Comparison of ENCODE assay signal across 7 cellular contexts in the genomic region with DNA sequence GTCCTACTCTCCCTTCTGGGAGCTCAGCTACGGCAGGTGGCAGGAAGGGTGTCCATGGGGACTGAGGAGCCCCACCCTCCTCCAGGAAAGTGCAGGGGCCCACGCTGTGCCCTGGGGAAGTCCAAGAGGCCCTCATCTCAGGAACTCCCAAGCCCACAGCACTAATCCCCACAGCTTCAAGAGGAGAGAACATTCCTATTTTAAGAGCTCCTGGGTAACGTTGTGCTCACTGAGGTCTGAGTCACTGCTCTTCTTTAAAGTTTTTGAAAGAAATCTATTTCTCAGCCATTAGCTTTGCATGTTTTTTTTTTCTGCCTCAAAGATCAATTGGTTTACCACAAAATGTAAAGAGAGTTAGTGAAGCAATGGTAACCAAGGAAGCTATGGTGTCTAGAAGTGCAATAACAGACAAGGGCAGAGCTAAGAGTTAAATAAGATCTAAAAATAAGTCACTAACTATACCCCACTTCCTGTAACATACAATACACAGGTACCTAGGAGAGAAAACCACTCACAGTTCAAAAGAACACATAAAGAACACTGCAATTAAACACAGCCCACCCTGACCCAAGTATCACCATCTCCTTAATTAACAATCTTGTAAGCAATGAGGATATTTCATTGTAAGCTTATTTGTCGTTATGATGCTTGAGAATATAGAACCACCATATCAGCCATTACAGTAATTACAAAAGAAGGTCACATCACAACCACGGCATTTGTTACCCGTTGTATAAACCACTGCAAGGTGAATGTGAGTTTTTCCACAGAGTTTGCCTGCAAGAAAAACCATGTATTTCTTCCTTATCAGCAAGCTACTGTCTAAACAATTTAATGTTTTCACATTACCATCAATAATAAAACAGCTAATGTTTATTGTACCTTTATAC.
DNase-seq lines count a peak whose midpoint lies in the region; ATAC-seq and TF ChIP-seq lines count a peak whose summit lies in the region.

No MANE protein-coding gene starts in this region.

- H3K36me3 Mint-ChIP-seq in GM23338 (ENCODE audit: low read depth) (no peaks in the 10 kb centered on the region), Calu3 (ENCODE audit: insufficient read depth, unreplicated experiment) (no peaks in the 10 kb centered on the region)

- no peaks in the 10 kb centered on the region for H3K9me3 ChIP-seq in mesodermal cell (ENCODE audit: control insufficient read depth, low read length)

- H3K27me3 ChIP-seq in GM23338 (ENCODE audit: insufficient read depth): no peaks in the 10 kb centered on the region

- H3K4me2 ChIP-seq in GM23338: no peak overlapping the region

- TF ChIP-seq CTCF in GM23338 (conservative IDR thresholded peaks at IDR 0.05; ENCODE audit: low read depth in 2 of 2) (no peak), Calu3 (IDR thresholded peaks at IDR 0.05; ENCODE audit: unreplicated experiment) (no peak)

- H3K27me3 Mint-ChIP-seq in GM23338 (ENCODE audit: insufficient read depth, low read depth, poor library complexity): no peaks in the 10 kb centered on the region
- no peaks in the 10 kb centered on the region for H3K27me3 Mint-ChIP-seq in Calu3 (ENCODE audit: unreplicated experiment)

- H3K9me2 ChIP-seq in GM23338 (ENCODE audit: insufficient read depth): 0 out of 2 replicates have a peak, but pooled peaks cover 5% of the 10 kb centered on the region

- DNase-seq in GM23338 (ENCODE audit: low spot score) (no peak), NCI-H524 treated with DMSO at 0.1 percent for 48 hours (lab: John Stamatoyannopoulos, UW) (peak; percentile 42), NCI-H1694 (lab: John Stamatoyannopoulos, UW) (no peak), inferior parietal cortex (ENCODE audit: extremely low spot score) (no peak), Calu3 (no peak)

- H4K20me1 ChIP-seq in GM23338 (replicated peaks; ENCODE audit: insufficient read depth): no peaks in the 10 kb centered on the region

- 75 to 90% methylated on average over 3 of the region's 6 CpGs for WGBS in mesodermal cell (ENCODE audit: insufficient coverage in 2 of 2), 2 experiments

- no peaks in the 10 kb centered on the region for H3F3A ChIP-seq in GM23338 (replicated peaks; ENCODE audit: low read depth)

- no peak overlapping the region for H3K4me3 Mint-ChIP-seq in GM23338
- H3K4me3 Mint-ChIP-seq in Calu3 (ENCODE audit: low read depth, unreplicated experiment): no peak overlapping the region

- H3K4me1 ChIP-seq in GM23338 (ENCODE audit: insufficient read depth) (no peaks in the 10 kb centered on the region), mesodermal cell (ENCODE audit: control insufficient read depth, insufficient read depth, low read length, poor library complexity, severe bottlenecking) (peaks cover 15% of the 10 kb centered on the region)

- ATAC-seq in GM18870 (IDR thresholded peaks at IDR 0.05; ENCODE audit: unreplicated experiment) (peak; percentile 92), GM23338 (no peak)

- intact Hi-C loops in Calu3 (cut with micrococcal nuclease; ENCODE audit: unreplicated experiment): no loop called here

- H3K27ac ChIP-seq in GM23338 (ENCODE audit: low read depth) (no peak overlapping the region), mesodermal cell (ENCODE audit: low read depth, low read length, severe bottlenecking) (peak overlapping the region; percentile 16)

- H3K27ac Mint-ChIP-seq in GM23338 (no peak overlapping the region), Calu3 (ENCODE audit: unreplicated experiment) (no peak overlapping the region)

- H3K9me3 Mint-ChIP-seq in GM23338 (no peaks in the 10 kb centered on the region; the same call in 2 of the 3 replicates), Calu3 (ENCODE audit: low read depth, unreplicated experiment) (no peaks in the 10 kb centered on the region)

- H2AFZ ChIP-seq in GM23338: peak overlapping the region; percentile 66

- no TSS peak for BruUV-seq in Calu3 (replicated peaks; lab: Mats Ljungman, UMichigan)

- H3K36me3 ChIP-seq in GM23338 (ENCODE audit: insufficient read depth): no peaks in the 10 kb centered on the region
- no peaks in the 10 kb centered on the region for H3K36me3 ChIP-seq in mesodermal cell (ENCODE audit: control insufficient read depth, insufficient read depth, low read length)

- no peaks in the 10 kb centered on the region for H3K79me2 ChIP-seq in GM23338 (replicated peaks; ENCODE audit: insufficient read depth)

- H3K4me3 ChIP-seq in GM23338: no peak overlapping the region
- H3K4me3 ChIP-seq in mesodermal cell (ENCODE audit: extremely low read depth, insufficient read depth, low read length, poor library complexity, severe bottlenecking): no peak overlapping the region

- CTCF ChIA-PET in Calu3 (lab: Charles Lee): no interaction called here

- H3K4me1 Mint-ChIP-seq in GM23338 (no peaks in the 10 kb centered on the region), Calu3 (ENCODE audit: low read depth, unreplicated experiment) (no peaks in the 10 kb centered on the region)

TF ChIP-seq in GM23338, 12 proteins besides CTCF, POLR2A, EP300 and RAD21 (continues in another document):
- TF ChIP-seq, protein P1, sequence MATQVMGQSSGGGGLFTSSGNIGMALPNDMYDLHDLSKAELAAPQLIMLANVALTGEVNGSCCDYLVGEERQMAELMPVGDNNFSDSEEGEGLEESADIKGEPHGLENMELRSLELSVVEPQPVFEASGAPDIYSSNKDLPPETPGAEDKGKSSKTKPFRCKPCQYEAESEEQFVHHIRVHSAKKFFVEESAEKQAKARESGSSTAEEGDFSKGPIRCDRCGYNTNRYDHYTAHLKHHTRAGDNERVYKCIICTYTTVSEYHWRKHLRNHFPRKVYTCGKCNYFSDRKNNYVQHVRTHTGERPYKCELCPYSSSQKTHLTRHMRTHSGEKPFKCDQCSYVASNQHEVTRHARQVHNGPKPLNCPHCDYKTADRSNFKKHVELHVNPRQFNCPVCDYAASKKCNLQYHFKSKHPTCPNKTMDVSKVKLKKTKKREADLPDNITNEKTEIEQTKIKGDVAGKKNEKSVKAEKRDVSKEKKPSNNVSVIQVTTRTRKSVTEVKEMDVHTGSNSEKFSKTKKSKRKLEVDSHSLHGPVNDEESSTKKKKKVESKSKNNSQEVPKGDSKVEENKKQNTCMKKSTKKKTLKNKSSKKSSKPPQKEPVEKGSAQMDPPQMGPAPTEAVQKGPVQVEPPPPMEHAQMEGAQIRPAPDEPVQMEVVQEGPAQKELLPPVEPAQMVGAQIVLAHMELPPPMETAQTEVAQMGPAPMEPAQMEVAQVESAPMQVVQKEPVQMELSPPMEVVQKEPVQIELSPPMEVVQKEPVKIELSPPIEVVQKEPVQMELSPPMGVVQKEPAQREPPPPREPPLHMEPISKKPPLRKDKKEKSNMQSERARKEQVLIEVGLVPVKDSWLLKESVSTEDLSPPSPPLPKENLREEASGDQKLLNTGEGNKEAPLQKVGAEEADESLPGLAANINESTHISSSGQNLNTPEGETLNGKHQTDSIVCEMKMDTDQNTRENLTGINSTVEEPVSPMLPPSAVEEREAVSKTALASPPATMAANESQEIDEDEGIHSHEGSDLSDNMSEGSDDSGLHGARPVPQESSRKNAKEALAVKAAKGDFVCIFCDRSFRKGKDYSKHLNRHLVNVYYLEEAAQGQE (IDR thresholded peaks at IDR 0.05; ENCODE audit: unreplicated experiment): no peak
- TF ChIP-seq CREB1 (CRISPR knock-in tag; IDR thresholded peaks at IDR 0.05; ENCODE audit: low read depth) (no peak), POLR2AphosphoS5 (IDR thresholded peaks at IDR 0.05; ENCODE audit: low read depth) (no peak), EZH2 (IDR thresholded peaks at IDR 0.05; ENCODE audit: low read depth, unreplicated experiment) (no peak), ZNF114 (CRISPR knock-in tag; IDR thresholded peaks at IDR 0.05) (no peak), JUNB (IDR thresholded peaks at IDR 0.05; ENCODE audit: unreplicated experiment) (no peak)
